Comparison of ENCODE assay signal across 8 cellular contexts in genomic region chr20:53922901-53923314, GRCh38.
DNase-seq lines count a peak whose midpoint lies in the region; ATAC-seq, FAIRE-seq and TF ChIP-seq lines count a peak whose summit lies in the region.

No MANE protein-coding gene starts in this region.

- no peaks in the 10 kb centered on the region for H3K27me3 Mint-ChIP-seq in stimulated activated naive B cell treated with anti-CD40 and anti-IgM and Interleukin-4, amounts not matched to agents 10 μg/mL and 1 μg/mL and 100 μg/mL, for 72 hours

- no peaks in the 10 kb centered on the region for H3K36me3 ChIP-seq in bronchial epithelial cell (ENCODE audit: control insufficient read depth, insufficient read depth, low read length)

- H3K27ac Mint-ChIP-seq in stimulated activated naive B cell treated with anti-CD40 and anti-IgM and Interleukin-4, amounts not matched to agents 10 μg/mL and 1 μg/mL and 100 μg/mL, for 72 hours = peak overlapping the region; percentile 73

- ATAC-seq in GM19438 (IDR thresholded peaks at IDR 0.05; ENCODE audit: low read depth, unreplicated experiment) (peak; percentile 39), HG03460 (IDR thresholded peaks at IDR 0.05; ENCODE audit: unreplicated experiment) (peak; percentile 50)
- ATAC-seq in stimulated activated naive B cell treated with anti-CD40 and anti-IgM and Interleukin-4, amounts not matched to agents 10 μg/mL and 1 μg/mL and 100 μg/mL, for 72 hours (replicated peaks) = peak; percentile 80

- H3K27me3 ChIP-seq in bronchial epithelial cell (ENCODE audit: control insufficient read depth, insufficient read depth, low read length) = no peaks in the 10 kb centered on the region

- H3K4me3 Mint-ChIP-seq in stimulated activated naive B cell treated with anti-CD40 and anti-IgM and Interleukin-4, amounts not matched to agents 10 μg/mL and 1 μg/mL and 100 μg/mL, for 72 hours = peak overlapping the region; percentile 46 to 73

- H3K9me3 Mint-ChIP-seq in stimulated activated naive B cell treated with anti-CD40 and anti-IgM and Interleukin-4, amounts not matched to agents 10 μg/mL and 1 μg/mL and 100 μg/mL, for 72 hours = no peaks in the 10 kb centered on the region

- DNase-seq in bronchial epithelial cell (ENCODE audit: low read depth) (peak; percentile 37), T-helper 9 cell (no peak), NCI-H146 (lab: John Stamatoyannopoulos, UW) (no peak), NCI-H187 treated with DMSO at 0.1 percent for 48 hours (lab: John Stamatoyannopoulos, UW) (no peak)
- DNase-seq in stimulated activated naive B cell treated with anti-CD40 and anti-IgM and Interleukin-4, amounts not matched to agents 10 μg/mL and 1 μg/mL and 100 μg/mL, for 72 hours = no peak
- no peak for DNase-seq in effector CD8-positive, alpha-beta T cell (lab: John Stamatoyannopoulos, UW)

- H3K4me3 ChIP-seq in bronchial epithelial cell (ENCODE audit: low read depth, low read length) = no peak overlapping the region

- peaks cover 0 to under 1% of the 10 kb centered on the region in 2 donors for H3K36me3 Mint-ChIP-seq in stimulated activated naive B cell treated with anti-CD40 and anti-IgM and Interleukin-4, amounts not matched to agents 10 μg/mL and 1 μg/mL and 100 μg/mL, for 72 hours

- FAIRE-seq in bronchial epithelial cell (lab: Jason Lieb, UNC) = no peak

- peaks cover 34 to 70% of the 10 kb centered on the region in 2 donors for H3K4me1 Mint-ChIP-seq in stimulated activated naive B cell treated with anti-CD40 and anti-IgM and Interleukin-4, amounts not matched to agents 10 μg/mL and 1 μg/mL and 100 μg/mL, for 72 hours

- TF ChIP-seq CTCF in bronchial epithelial cell (IDR thresholded peaks at IDR 0.05; ENCODE audit: insufficient read depth, low read length, severe bottlenecking) = no peak
